In genomic region chr17:82981141-82981540, GRCh38 we compare ENCODE assay signal across 20 cellular contexts.
A peak's percentile ranks its signal among the peaks of the same experiment; 100 is the strongest.
DNase-seq lines count a peak whose midpoint lies in the region; ATAC-seq and TF ChIP-seq lines count a peak whose summit lies in the region.
"Had no signal": no experiment of that assay in that cellular context is flagged by ENCODE, and none has a peak within 500 bp of the region (broad histone marks: within the 10 kb centered on the region; RNA-seq: fewer than 3 reads in every experiment).

No MANE protein-coding gene starts in this region.

- no peak overlapping the region for H3K27ac ChIP-seq in CD4-positive, alpha-beta T cell (ENCODE audit: low read depth, low read length)
- H3K27ac ChIP-seq in Panc1 (ENCODE audit: low read length) (no peak overlapping the region), trophoblast cell (ENCODE audit: low read depth, low read length) (no peak overlapping the region)
- H3K27ac ChIP-seq: SK-N-MC had no signal

- no peak overlapping the region for H2BK12ac ChIP-seq in trophoblast cell (ENCODE audit: low read length)

- no CpG with 5 or more reads among the region's 11 CpGs for WGBS in trophoblast cell (ENCODE audit: extremely low coverage, insufficient coverage, insufficient read length)

- no peak overlapping the region for H3K14ac ChIP-seq in trophoblast cell (ENCODE audit: low read length)

- H3K9ac ChIP-seq in trophoblast cell (ENCODE audit: low read length) = no peak overlapping the region

- H3K4ac ChIP-seq in trophoblast cell (ENCODE audit: low read depth, low read length) = no peak overlapping the region

- no peaks in the 10 kb centered on the region for H3K79me2 ChIP-seq in trophoblast cell (ENCODE audit: control insufficient read depth, insufficient read depth, low read length, poor library complexity)

- peak overlapping the region; percentile 43 for H3K27ac Mint-ChIP-seq in CD4-positive, alpha-beta T cell
- peak overlapping the region; percentile 20 for H3K27ac Mint-ChIP-seq in stimulated activated naive B cell treated with anti-CD40 and anti-IgM and Interleukin-4, amounts not matched to agents 10 μg/mL and 1 μg/mL and 100 μg/mL, for 72 hours
- H3K27ac Mint-ChIP-seq in osteocyte (ENCODE audit: unreplicated experiment) = no peak overlapping the region

- no peaks in the 10 kb centered on the region for H3K36me3 Mint-ChIP-seq in CD4-positive, alpha-beta T cell (ENCODE audit: low read depth)
- peaks cover 2 to 18% of the 10 kb centered on the region in 2 donors for H3K36me3 Mint-ChIP-seq in stimulated activated naive B cell treated with anti-CD40 and anti-IgM and Interleukin-4, amounts not matched to agents 10 μg/mL and 1 μg/mL and 100 μg/mL, for 72 hours
- H3K36me3 Mint-ChIP-seq in osteocyte (ENCODE audit: unreplicated experiment) = no peaks in the 10 kb centered on the region

- H3K18ac ChIP-seq in trophoblast cell (ENCODE audit: low read length) = no peak overlapping the region

- no peaks in the 10 kb centered on the region for H3K27me3 ChIP-seq in CD4-positive, alpha-beta T cell (ENCODE audit: control insufficient read depth, insufficient read depth, low read length)
- no peaks in the 10 kb centered on the region for H3K27me3 ChIP-seq in Panc1 (ENCODE audit: control insufficient read depth, insufficient read depth, low read length)
- H3K27me3 ChIP-seq in trophoblast cell (ENCODE audit: insufficient read depth, low read length) = no peaks in the 10 kb centered on the region

- H3K4me1 Mint-ChIP-seq in CD4-positive, alpha-beta T cell (ENCODE audit: low read depth) = peaks cover 57% of the 10 kb centered on the region
- H3K4me1 Mint-ChIP-seq in stimulated activated naive B cell treated with anti-CD40 and anti-IgM and Interleukin-4, amounts not matched to agents 10 μg/mL and 1 μg/mL and 100 μg/mL, for 72 hours = peaks cover 24 to 40% of the 10 kb centered on the region in 2 donors
- peaks cover 13% of the 10 kb centered on the region for H3K4me1 Mint-ChIP-seq in osteocyte (ENCODE audit: unreplicated experiment)

- CTCF ChIA-PET in CD4-positive, alpha-beta T cell (lab: Charles Lee) = no interaction called here
- CTCF ChIA-PET in Panc1 (lab: Charles Lee) = no interaction called here

- no peak overlapping the region for H4K12ac ChIP-seq in trophoblast cell (ENCODE audit: low read depth, low read length)

- POLR2A ChIA-PET in CD4-positive, alpha-beta T cell (lab: Charles Lee) = interaction anchor here (0.7 kb wide), 1 partner anchor 144 kb away, joined by 3 read pairs; no protein-coding TSS in a partner anchor
- POLR2A ChIA-PET in Panc1 (lab: Charles Lee) = no interaction called here

- no peak for ATAC-seq in CD4-positive, alpha-beta T cell (ENCODE audit: poor library complexity)
- no peak for ATAC-seq in Panc1
- ATAC-seq in stimulated activated naive B cell treated with anti-CD40 and anti-IgM and Interleukin-4, amounts not matched to agents 10 μg/mL and 1 μg/mL and 100 μg/mL, for 72 hours (replicated peaks) = no peak

- TF ChIP-seq CTCF in CD4-positive, alpha-beta T cell (IDR thresholded peaks at IDR 0.05) = no peak
- TF ChIP-seq CTCF in Panc1 (IDR thresholded peaks at IDR 0.05) (no peak), osteocyte (IDR thresholded peaks at IDR 0.05) (no peak)

- H3K27me3 Mint-ChIP-seq in CD4-positive, alpha-beta T cell = no peaks in the 10 kb centered on the region
- peaks cover 0 to 3% of the 10 kb centered on the region in 2 donors for H3K27me3 Mint-ChIP-seq in stimulated activated naive B cell treated with anti-CD40 and anti-IgM and Interleukin-4, amounts not matched to agents 10 μg/mL and 1 μg/mL and 100 μg/mL, for 72 hours
- H3K27me3 Mint-ChIP-seq in osteocyte (ENCODE audit: unreplicated experiment) = no peaks in the 10 kb centered on the region

- no peak overlapping the region for H3K4me2 ChIP-seq in trophoblast cell (ENCODE audit: low read length)

- H3K36me3 ChIP-seq in Panc1 (ENCODE audit: control insufficient read depth, insufficient read depth, low read length) = no peaks in the 10 kb centered on the region
- H3K36me3 ChIP-seq in trophoblast cell (ENCODE audit: control insufficient read depth in 1 of 2, insufficient read depth in 2 of 2, low read length in 2 of 2) = no peaks in the 10 kb centered on the region
- H3K36me3 ChIP-seq: HAP-1 had no signal

- DNase-seq in CD4-positive, alpha-beta T cell = no peak
- DNase-seq in Panc1 (ENCODE audit: low read depth, low spot score) (no peak), iPS-NIHi11 (ENCODE audit: low spot score) (peak; percentile 20), trophoblast cell (no peak), NCI-H446 (lab: John Stamatoyannopoulos, UW) (no peak), osteocyte (ENCODE audit: extremely low spot score, unreplicated experiment) (no peak)
- DNase-seq in stimulated activated naive B cell treated with anti-CD40 and anti-IgM and Interleukin-4, amounts not matched to agents 10 μg/mL and 1 μg/mL and 100 μg/mL, for 72 hours = no peak
- DNase-seq: Caco-2, Kasumi-1, MM.1S, NCI-H1092, NCI-H1436 treated with DMSO at 0.1 percent for 48 hours, NCI-H2029, NCI-H2171, NCI-H510A, NCI-H748 treated with DMSO at 0.1 percent for 48 hours, OCI-M1, SHP77 had no signal

- no peaks in the 10 kb centered on the region for H3K9me3 Mint-ChIP-seq in CD4-positive, alpha-beta T cell
- peaks cover 4 to 5% of the 10 kb centered on the region in 2 donors for H3K9me3 Mint-ChIP-seq in stimulated activated naive B cell treated with anti-CD40 and anti-IgM and Interleukin-4, amounts not matched to agents 10 μg/mL and 1 μg/mL and 100 μg/mL, for 72 hours
- H3K9me3 Mint-ChIP-seq in osteocyte (ENCODE audit: unreplicated experiment) = no peaks in the 10 kb centered on the region

- BruUV-seq in Panc1 (replicated peaks; lab: Mats Ljungman, UMichigan) = TSS peak; percentile 33

- H2BK5ac ChIP-seq in trophoblast cell (ENCODE audit: low read depth, low read length, poor library complexity) = no peak overlapping the region

- H3K23ac ChIP-seq in trophoblast cell (ENCODE audit: low read length) = no peak overlapping the region

- intact Hi-C loops in CD4-positive, alpha-beta T cell (cut with DNase I, micrococcal nuclease) = no loop called here
- intact Hi-C loops in Panc1 (cut with micrococcal nuclease; ENCODE audit: unreplicated experiment) = no loop called here

- no peaks in the 10 kb centered on the region for H3K79me1 ChIP-seq in trophoblast cell (ENCODE audit: low read length)

- no peak overlapping the region for H3K4me3 Mint-ChIP-seq in CD4-positive, alpha-beta T cell
- no peak overlapping the region for H3K4me3 Mint-ChIP-seq in stimulated activated naive B cell treated with anti-CD40 and anti-IgM and Interleukin-4, amounts not matched to agents 10 μg/mL and 1 μg/mL and 100 μg/mL, for 72 hours
- no peak overlapping the region for H3K4me3 Mint-ChIP-seq in osteocyte (ENCODE audit: unreplicated experiment)

- in situ Hi-C loops in Panc1 (cut with HindIII; ENCODE audit: low pct_unique_long_range_greater_than_20kb, low sequenced_read_pairs) = no loop called here

- H2AFZ ChIP-seq in trophoblast cell (ENCODE audit: insufficient read depth, low read length, poor library complexity) = no peak overlapping the region

- H3K4me1 ChIP-seq in Panc1 (ENCODE audit: control insufficient read depth, insufficient read depth, low read length) (no peaks in the 10 kb centered on the region), trophoblast cell (ENCODE audit: control insufficient read depth in 1 of 2, insufficient read depth in 2 of 2, low read length in 2 of 2) (peaks cover 0 to 3% of the 10 kb centered on the region in 2 experiments)
- H3K4me1 ChIP-seq: Caco-2, HAP-1 had no signal

- H3K9me3 ChIP-seq in CD4-positive, alpha-beta T cell (ENCODE audit: control insufficient read depth, low read length) = no peaks in the 10 kb centered on the region
- no peaks in the 10 kb centered on the region for H3K9me3 ChIP-seq in Panc1 (ENCODE audit: control insufficient read depth, insufficient read depth, low read depth, low read length)
- peaks cover 23% of the 10 kb centered on the region for H3K9me3 ChIP-seq in trophoblast cell (ENCODE audit: insufficient read depth, low read depth, low read length)
- H3K9me3 ChIP-seq: Caco-2, HAP-1 had no signal

- H4K91ac ChIP-seq in trophoblast cell (ENCODE audit: low read depth, low read length) = no peak overlapping the region

- no peak overlapping the region for H2BK120ac ChIP-seq in trophoblast cell (ENCODE audit: insufficient read depth, low read length, poor library complexity)

- H2AK5ac ChIP-seq in trophoblast cell (ENCODE audit: low read length) = no peak overlapping the region

- no peak overlapping the region for H4K8ac ChIP-seq in trophoblast cell (ENCODE audit: low read depth, low read length)

- no peak overlapping the region for H3K4me3 ChIP-seq in Panc1 (ENCODE audit: low read depth in 2 of 2, low read length in 2 of 2)
- no peak overlapping the region for H3K4me3 ChIP-seq in trophoblast cell (ENCODE audit: low read depth, low read length)
- H3K4me3 ChIP-seq: HAP-1, SK-N-MC had no signal
